Comparison of ENCODE assay signal across 22 cellular contexts in genomic region chr6:75494290-75494689, GRCh38. TPM values are rescaled to one million over a fixed set of nuclear protein-coding genes. Genes with fewer than 3 reads are reported as not detected.
DNase-seq lines count a peak whose midpoint lies in the region; ATAC-seq and TF ChIP-seq lines count a peak whose summit lies in the region.
"Had no signal": no experiment of that assay in that cellular context is flagged by ENCODE, and none has a peak within 500 bp of the region (broad histone marks: within the 10 kb centered on the region; RNA-seq: fewer than 3 reads in every experiment).

No MANE protein-coding gene starts in this region.

- TF ChIP-seq POLR2A in vagina (IDR thresholded peaks at IDR 0.05): no peak

- TF ChIP-seq CTCF in heart right ventricle (IDR thresholded peaks at IDR 0.05) (no peak), vagina (IDR thresholded peaks at IDR 0.05) (no peak)

- H3K4me3 ChIP-seq in heart right ventricle: peak overlapping the region in 9 of 10 donors; percentile 41 to 71 (median 58)
- peak overlapping the region; percentile 96 for H3K4me3 ChIP-seq in right cardiac atrium (ENCODE audit: low read length)
- no peak overlapping the region for H3K4me3 ChIP-seq in rectal smooth muscle tissue (ENCODE audit: low read length)
- no peak overlapping the region for H3K4me3 ChIP-seq in vagina

- peaks cover 0 to 63% (median 48%) of the 10 kb centered on the region in 9 donors for H3K4me1 ChIP-seq in heart right ventricle
- peaks cover 2% of the 10 kb centered on the region for H3K4me1 ChIP-seq in right cardiac atrium (ENCODE audit: control insufficient read depth, insufficient read depth, low read length)
- H3K4me1 ChIP-seq in rectal smooth muscle tissue (ENCODE audit: control insufficient read depth, insufficient read depth, low read length): peaks cover 4% of the 10 kb centered on the region
- H3K4me1 ChIP-seq in vagina: no peaks in the 10 kb centered on the region

- H3K27me3 ChIP-seq in heart right ventricle (no peaks in the 10 kb centered on the region), right cardiac atrium (ENCODE audit: control insufficient read depth, insufficient read depth) (no peaks in the 10 kb centered on the region), rectal smooth muscle tissue (ENCODE audit: control insufficient read depth, insufficient read depth, low read length) (no peaks in the 10 kb centered on the region), vagina (no peaks in the 10 kb centered on the region)

- no peak overlapping the region for H3K9ac ChIP-seq in rectal smooth muscle tissue (ENCODE audit: low read length)

- DNase-seq in heart right ventricle (no peak), cardiac septum (ENCODE audit: low spot score) (no peak), right cardiac atrium (no peak), vagina (ENCODE audit: extremely low spot score in 2 of 2) (no peak), globus pallidus (ENCODE audit: low spot score) (no peak)
- DNase-seq: activated CD4-positive, alpha-beta T cell treated with anti-CD3 and anti-CD28 coated beads, Interleukin-2, amount 50 U/mL, for 4 hours; activated gamma-delta T cell; amniotic stem cell; cerebellar nuclear complex; effector memory CD4-positive, alpha-beta T cell; Karpas-422; NCI-H1092 treated with DMSO at 0.1 percent for 48 hours; NCI-H2081; NCI-H526; SHP77; stimulated activated CD4-positive, alpha-beta T cell treated with anti-CD3 and anti-CD28 coated beads, Interleukin-15, amount 100 ng/mL, for 24 hours; trophoblast cell had no signal

- intact Hi-C loops in heart right ventricle (cut with DNase I) (loop anchor here in 4 of 10 donors (2.0 to 10.0 kb wide), 7 partner anchors 57 to 127 kb away; no protein-coding TSS in a partner anchor), cardiac septum (cut with DNase I) (loop anchor here (5.0 kb wide), 1 partner anchor 57 kb away; no protein-coding TSS in a partner anchor), right cardiac atrium (cut with DNase I) (loop anchor here in 2 of 4 donors (10.0 kb wide), 3 partner anchors 59 to 129 kb away; no protein-coding TSS in a partner anchor), vagina (cut with DNase I) (no loop called here)

- no peaks in the 10 kb centered on the region for H3K9me3 ChIP-seq in heart right ventricle
- no peaks in the 10 kb centered on the region for H3K9me3 ChIP-seq in right cardiac atrium (ENCODE audit: control insufficient read depth, low read length)
- H3K9me3 ChIP-seq in vagina: no peaks in the 10 kb centered on the region

- ATAC-seq in heart right ventricle (no peak), right cardiac atrium (no peak), HG02763 (IDR thresholded peaks at IDR 0.05; ENCODE audit: unreplicated experiment) (no peak), GM21390 (IDR thresholded peaks at IDR 0.05; ENCODE audit: unreplicated experiment) (no peak)

- H3K27ac ChIP-seq in heart right ventricle: peak overlapping the region; percentile 75 to 95 (median 90)
- no peak overlapping the region for H3K27ac ChIP-seq in right cardiac atrium (ENCODE audit: low read length)
- peak overlapping the region; percentile 94 for H3K27ac ChIP-seq in rectal smooth muscle tissue (ENCODE audit: low read depth, low read length)
- peak overlapping the region; percentile 44 for H3K27ac ChIP-seq in vagina
- H3K27ac ChIP-seq: C4-2B had no signal

- 26 to 43% methylated on average over 4 of the region's 4 CpGs for WGBS in heart right ventricle, 2 donors
- WGBS in right cardiac atrium: 46% methylated on average over 4 of the region's 4 CpGs

- H3K36me3 ChIP-seq in heart right ventricle: no peaks in the 10 kb centered on the region
- H3K36me3 ChIP-seq in rectal smooth muscle tissue (ENCODE audit: control insufficient read depth, insufficient read depth, low read length): no peaks in the 10 kb centered on the region
- no peaks in the 10 kb centered on the region for H3K36me3 ChIP-seq in vagina

RNA-seq across cellular contexts. Expression of gene FILIP1, which starts 0.7 kb away (rescaled TPM):
- total RNA-seq in heart right ventricle (100 to 1,000 TPM; 112 to 269 (median 205) TPM), cardiac septum (183 TPM), right cardiac atrium (100 to 1,000 TPM; 110 to 131 (median 118) TPM), vagina (3.2 TPM)
- polyA plus RNA-seq in heart right ventricle (10 to 100 TPM; 16.8 to 73.2 TPM), right cardiac atrium (39.1 TPM)
- total RNA-seq: G401 had no signal

Comparison
In these comparisons a context has a peak if more than half of its experiments do, and no peak if none do; other contexts are left out.
1. H3K4me3 ChIP-seq: peak in heart right ventricle (9 of 10) and right cardiac atrium (single experiment); none in rectal smooth muscle tissue (single experiment) and vagina (0 of 2).
2. RNA of gene FILIP1, which starts 0.7 kb away (total RNA-seq): 112 to 269 TPM in heart right ventricle, 183 TPM in cardiac septum (single experiment) and 110 to 131 TPM in right cardiac atrium; 3.2 TPM in vagina (single experiment); every median in the first group is over 10 times any median in the second.